ENCODE assay signal across 7 cellular contexts in genomic region chr7:140316165-140316661, GRCh38.
DNase-seq lines count a peak whose midpoint lies in the region; ATAC-seq, FAIRE-seq and TF ChIP-seq lines count a peak whose summit lies in the region.

No MANE protein-coding gene starts in this region.

- TF ChIP-seq POLR2A in H54 (IDR thresholded peaks at IDR 0.05; ENCODE audit: low read depth, low read length), result no peak

- FAIRE-seq in H54 (lab: Jason Lieb, UNC), result peak; percentile 36
- peak; percentile 86 for FAIRE-seq in RCC 7860 (lab: Jason Lieb, UNC)

- peak; percentile 75 for DNase-seq in H54 (ENCODE audit: insufficient read length, low spot score)
- DNase-seq in RCC 7860 (ENCODE audit: low spot score), result peak; percentile 89
- DNase-seq in epithelial cell of prostate (ENCODE audit: low read depth, low spot score), result peak; percentile 95
- peak; percentile 79 for DNase-seq in myocyte (ENCODE audit: low read depth)

- ATAC-seq in HG03159 (IDR thresholded peaks at IDR 0.05; ENCODE audit: unreplicated experiment) (no peak), HG02885 (IDR thresholded peaks at IDR 0.05; ENCODE audit: poor library complexity, unreplicated experiment) (no peak), HG02610 (IDR thresholded peaks at IDR 0.05; ENCODE audit: unreplicated experiment) (no peak)

- peak overlapping the region; percentile 96 for H3K27ac ChIP-seq in epithelial cell of prostate
